20 cellular contexts compared by ENCODE assay signal in the genomic region with DNA sequence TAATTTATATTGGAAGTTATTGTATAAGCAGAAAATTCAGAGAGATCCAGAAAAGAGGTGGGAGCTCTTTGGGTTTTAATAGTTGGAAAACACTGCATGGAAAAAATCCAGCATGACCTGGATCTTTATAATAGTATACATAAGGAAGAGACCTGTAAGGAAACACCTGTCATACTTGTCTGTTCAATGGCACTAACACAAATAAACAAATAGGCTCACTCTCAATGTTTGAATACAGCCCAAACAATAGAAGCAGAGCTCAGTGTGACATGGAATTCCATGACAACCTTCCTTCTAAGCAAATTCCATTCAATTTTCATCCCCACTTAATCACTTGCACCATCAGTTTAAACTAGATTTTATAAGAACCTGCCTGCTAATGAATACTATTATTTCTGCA. TPM values are rescaled to one million over a fixed set of nuclear protein-coding genes. Genes with fewer than 3 reads are reported as not detected.
DNase-seq lines count a peak whose midpoint lies in the region; ATAC-seq lines count a peak whose summit lies in the region.
"Had no signal": no experiment of that assay in that cellular context is flagged by ENCODE, and none has a peak within 500 bp of the region (broad histone marks: within the 10 kb centered on the region; RNA-seq: fewer than 3 reads in every experiment).

No MANE protein-coding gene starts in this region.

- POLR2A ChIA-PET in activated CD4-positive, alpha-beta T cell treated with anti-CD3 and anti-CD28 coated beads for 36 hours (lab: Charles Lee), result no interaction called here

- H3K27me3 Mint-ChIP-seq in activated CD4-positive, alpha-beta T cell treated with anti-CD3 and anti-CD28 coated beads for 36 hours, result peaks cover 6% of the 10 kb centered on the region

- no peak overlapping the region for H3K4me3 Mint-ChIP-seq in activated CD4-positive, alpha-beta T cell treated with anti-CD3 and anti-CD28 coated beads for 36 hours
- H3K4me3 Mint-ChIP-seq: CD14-positive monocyte; T-helper 2 cell treated with Interferon-gamma antibody and Interleukin-4, amounts not matched to agents 5 μg/mL and 100 μg/mL, for 36 hours had no signal

- intact Hi-C loops in left colon (cut with DNase I, micrococcal nuclease), result no loop called here
- intact Hi-C loops in activated CD4-positive, alpha-beta T cell treated with anti-CD3 and anti-CD28 coated beads for 36 hours (cut with DNase I, micrococcal nuclease), result loop anchor here (5.0 to 10.0 kb wide), 2 partner anchors 212 to 214 kb away; a partner anchor contains a TSS

- no peak overlapping the region for H3K27ac Mint-ChIP-seq in activated CD4-positive, alpha-beta T cell treated with anti-CD3 and anti-CD28 coated beads for 36 hours
- H3K27ac Mint-ChIP-seq: CD14-positive monocyte; T-helper 2 cell treated with Interferon-gamma antibody and Interleukin-4, amounts not matched to agents 5 μg/mL and 100 μg/mL, for 36 hours had no signal

- peaks cover 2% of the 10 kb centered on the region for H3K4me1 Mint-ChIP-seq in activated CD4-positive, alpha-beta T cell treated with anti-CD3 and anti-CD28 coated beads for 36 hours

- no peaks in the 10 kb centered on the region for H3K9me3 Mint-ChIP-seq in activated CD4-positive, alpha-beta T cell treated with anti-CD3 and anti-CD28 coated beads for 36 hours (ENCODE audit: low read depth)
- H3K9me3 Mint-ChIP-seq: T-helper 2 cell treated with Interferon-gamma antibody and Interleukin-4, amounts not matched to agents 5 μg/mL and 100 μg/mL, for 36 hours had no signal

- peak; percentile 14 for ATAC-seq in left colon
- ATAC-seq in activated CD4-positive, alpha-beta T cell treated with anti-CD3 and anti-CD28 coated beads for 36 hours, result no peak
- ATAC-seq: HCT116, K562 had no signal

- CTCF ChIA-PET in activated CD4-positive, alpha-beta T cell treated with anti-CD3 and anti-CD28 coated beads for 36 hours (lab: Charles Lee), result interaction anchor here (1.0 to 2.2 kb wide), 7 partner anchors 10 to 102 kb away, joined by 3 to 14 read pairs (median 4); a partner anchor contains a TSS

- DNase-seq in DMS153 treated with DMSO at 0.1 percent for 48 hours (lab: John Stamatoyannopoulos, UW; ENCODE audit: unreplicated experiment), result peak; percentile 11
- peak; percentile 57 for DNase-seq in NCI-H146 treated with DMSO at 0.1 percent for 48 hours (lab: John Stamatoyannopoulos, UW; ENCODE audit: unreplicated experiment)
- peak; percentile 74 for DNase-seq in NCI-H748 (lab: John Stamatoyannopoulos, UW; ENCODE audit: unreplicated experiment)
- DNase-seq in left colon, result no peak
- DNase-seq in cerebellar cortex (ENCODE audit: low spot score), result no peak
- no peak for DNase-seq in cerebellum (ENCODE audit: low spot score)
- DNase-seq in activated CD4-positive, alpha-beta T cell treated with anti-CD3 and anti-CD28 coated beads for 36 hours, result no peak
- DNase-seq: ACHN, AML-193, Caco-2, DMS79 treated with DMSO at 0.1 percent for 48 hours, GM23248, NCI-H1436, NCI-H2171, PC-9, SW 1271 had no signal

- H3K36me3 Mint-ChIP-seq in activated CD4-positive, alpha-beta T cell treated with anti-CD3 and anti-CD28 coated beads for 36 hours (ENCODE audit: low read depth), result no peaks in the 10 kb centered on the region
- H3K36me3 Mint-ChIP-seq: CD14-positive monocyte had no signal

RNA-seq across cellular contexts. Expression of a gene that starts 31.7 kb away (rescaled TPM):
- total RNA-seq in left colon (10 to 100 TPM; 46.4 to 50.2 TPM), cerebellum (19.1 TPM)
- 10 to 100 TPM; 29.9 to 49.2 TPM for total RNA-seq in activated CD4-positive, alpha-beta T cell treated with anti-CD3 and anti-CD28 coated beads for 36 hours

RNA-seq across cellular contexts. Expression of a gene that starts 33.0 kb away (rescaled TPM):
- total RNA-seq in left colon (10 to 100 TPM; 14.3 to 20.5 TPM), cerebellum (23.2 TPM)
- 1 to 10 TPM; 7.1 to 8.1 TPM for total RNA-seq in activated CD4-positive, alpha-beta T cell treated with anti-CD3 and anti-CD28 coated beads for 36 hours

RNA-seq across cellular contexts. Expression of a gene that starts 34.1 kb away (rescaled TPM):
- total RNA-seq in left colon (10 to 100 TPM; 13.3 to 22.2 TPM), cerebellum (53.5 TPM)
- total RNA-seq in activated CD4-positive, alpha-beta T cell treated with anti-CD3 and anti-CD28 coated beads for 36 hours, result 10 to 100 TPM; 12.7 to 15.3 TPM

Comparison
In these comparisons a context has a peak if more than half of its experiments do, and no peak if none do; other contexts are left out.
1. DNase-seq: peak in DMS153 treated with DMSO at 0.1 percent for 48 hours (single experiment), NCI-H146 treated with DMSO at 0.1 percent for 48 hours (single experiment) and NCI-H748 (single experiment); none in left colon (0 of 2), cerebellar cortex (single experiment), cerebellum (single experiment) and activated CD4-positive, alpha-beta T cell treated with anti-CD3 and anti-CD28 coated beads for 36 hours (single experiment).
2. intact Hi-C loops: an anchor here in activated CD4-positive, alpha-beta T cell treated with anti-CD3 and anti-CD28 coated beads for 36 hours (5.0 to 10.0 kb wide); none called in left colon.